ENCODE assay signal across 11 cellular contexts in genomic region chr18:44716697-44717163, GRCh38. TPM values are rescaled to one million over a fixed set of nuclear protein-coding genes. Genes with fewer than 3 reads are reported as not detected.
DNase-seq lines count a peak whose midpoint lies in the region; ATAC-seq and TF ChIP-seq lines count a peak whose summit lies in the region.
"Had no signal": no experiment of that assay in that cellular context is flagged by ENCODE, and none has a peak within 500 bp of the region (broad histone marks: within the 10 kb centered on the region; RNA-seq: fewer than 3 reads in every experiment).

No MANE protein-coding gene starts in this region.

- no TSS peak for BruUV-seq in MCF 10A (replicated peaks; lab: Mats Ljungman, UMichigan)

- POLR2A ChIA-PET in MCF 10A (lab: Yijun Ruan, JAX), result interaction anchor here (1.0 kb wide), 1 partner anchor 9 kb away, joined by 3 read pairs; no protein-coding TSS in a partner anchor

- TF ChIP-seq POLR2A in prostate gland (IDR thresholded peaks at IDR 0.05), result no peak

- H3K27ac Mint-ChIP-seq in MCF 10A (ENCODE audit: low read depth, unreplicated experiment), result no peak overlapping the region

- ATAC-seq in GM18858 (IDR thresholded peaks at IDR 0.05; ENCODE audit: unreplicated experiment) (peak; percentile 32), HG02885 (IDR thresholded peaks at IDR 0.05; ENCODE audit: poor library complexity, unreplicated experiment) (peak; percentile 54)

- H3K27me3 ChIP-seq in prostate gland (replicated peaks; ENCODE audit: insufficient read depth), result no peaks in the 10 kb centered on the region
- no peaks in the 10 kb centered on the region for H3K27me3 ChIP-seq in HAP-1 (ENCODE audit: low read depth)

- CTCF ChIA-PET in MCF 10A (lab: Yijun Ruan, JAX), result interaction anchor here (1.0 kb wide), 1 partner anchor 668 kb away, joined by 3 read pairs; no protein-coding TSS in a partner anchor

- no peaks in the 10 kb centered on the region for H3K27me3 Mint-ChIP-seq in MCF 10A (ENCODE audit: insufficient read depth, unreplicated experiment)

- in situ Hi-C loops in HAP-1 (cut with MboI; ENCODE audit: low sequenced_read_pairs), result no loop called here

- 85% methylated on average over 5 of the region's 5 CpGs for WGBS in prostate gland

- TF ChIP-seq CTCF in MCF 10A (IDR thresholded peaks at IDR 0.05; ENCODE audit: unreplicated experiment) (no peak), prostate gland (IDR thresholded peaks at IDR 0.05) (no peak)

- H3K4me1 ChIP-seq in prostate gland (replicated peaks) (peaks cover 11% of the 10 kb centered on the region), HAP-1 (no peaks in the 10 kb centered on the region)

- DNase-seq in MCF 10A (ENCODE audit: unreplicated experiment), result peak; percentile 68
- no peak for DNase-seq in prostate gland (ENCODE audit: low spot score)
- DNase-seq in cerebellar cortex (ENCODE audit: low spot score), result no peak
- no peak for DNase-seq in Kasumi-1 (lab: John Stamatoyannopoulos, UW)
- DNase-seq in substantia nigra (lab: John Stamatoyannopoulos, UW), result no peak
- no peak for DNase-seq in HAP-1 (ENCODE audit: low spot score in 2 of 2)
- DNase-seq: left ventricle myocardium inferior, NCI-H2029, T-cell had no signal

- no peaks in the 10 kb centered on the region for H3K9me3 Mint-ChIP-seq in MCF 10A (ENCODE audit: unreplicated experiment)
- H3K9me3 Mint-ChIP-seq: T-cell had no signal

- H3K27ac ChIP-seq in prostate gland, result peak overlapping the region; percentile 60 to 76
- H3K27ac ChIP-seq in substantia nigra (ENCODE audit: low read depth, low read length, poor library complexity, severe bottlenecking), result no peak overlapping the region
- H3K27ac ChIP-seq: left ventricle myocardium inferior had no signal

- H3K4me3 ChIP-seq in prostate gland (no peak overlapping the region), HAP-1 (no peak overlapping the region)
- H3K4me3 ChIP-seq: left ventricle myocardium inferior had no signal

- H3K36me3 Mint-ChIP-seq in MCF 10A (ENCODE audit: insufficient read depth, unreplicated experiment), result peaks cover 7% of the 10 kb centered on the region
- H3K36me3 Mint-ChIP-seq: T-cell had no signal

- no peaks in the 10 kb centered on the region for H3K36me3 ChIP-seq in prostate gland
- H3K36me3 ChIP-seq in HAP-1 (replicated peaks), result no peaks in the 10 kb centered on the region

- H3K4me3 Mint-ChIP-seq in MCF 10A (ENCODE audit: unreplicated experiment), result no peak overlapping the region
- H3K4me3 Mint-ChIP-seq: T-cell had no signal

- no peaks in the 10 kb centered on the region for H3K9me3 ChIP-seq in prostate gland
- H3K9me3 ChIP-seq in HAP-1, result no peaks in the 10 kb centered on the region
- H3K9me3 ChIP-seq: left ventricle myocardium inferior had no signal

- intact Hi-C loops in MCF 10A (cut with micrococcal nuclease), result no loop called here
- intact Hi-C loops in prostate gland (cut with DNase I), result loop anchor here (5.0 kb wide), 1 partner anchor 66 kb away; no protein-coding TSS in a partner anchor

- peaks cover 19% of the 10 kb centered on the region for H3K4me1 Mint-ChIP-seq in MCF 10A (ENCODE audit: insufficient read depth, unreplicated experiment)

RNA-seq across cellular contexts. Expression of gene SETBP1, which starts 36.0 kb away (rescaled TPM):
- 4.8 and 4.9 TPM in 2 replicates for total RNA-seq in MCF 10A (2022)
- total RNA-seq in prostate gland, result 10 to 100 TPM; 28.4 to 45.1 TPM
